Comparison of ENCODE assay signal across 8 cellular contexts in the genomic region with DNA sequence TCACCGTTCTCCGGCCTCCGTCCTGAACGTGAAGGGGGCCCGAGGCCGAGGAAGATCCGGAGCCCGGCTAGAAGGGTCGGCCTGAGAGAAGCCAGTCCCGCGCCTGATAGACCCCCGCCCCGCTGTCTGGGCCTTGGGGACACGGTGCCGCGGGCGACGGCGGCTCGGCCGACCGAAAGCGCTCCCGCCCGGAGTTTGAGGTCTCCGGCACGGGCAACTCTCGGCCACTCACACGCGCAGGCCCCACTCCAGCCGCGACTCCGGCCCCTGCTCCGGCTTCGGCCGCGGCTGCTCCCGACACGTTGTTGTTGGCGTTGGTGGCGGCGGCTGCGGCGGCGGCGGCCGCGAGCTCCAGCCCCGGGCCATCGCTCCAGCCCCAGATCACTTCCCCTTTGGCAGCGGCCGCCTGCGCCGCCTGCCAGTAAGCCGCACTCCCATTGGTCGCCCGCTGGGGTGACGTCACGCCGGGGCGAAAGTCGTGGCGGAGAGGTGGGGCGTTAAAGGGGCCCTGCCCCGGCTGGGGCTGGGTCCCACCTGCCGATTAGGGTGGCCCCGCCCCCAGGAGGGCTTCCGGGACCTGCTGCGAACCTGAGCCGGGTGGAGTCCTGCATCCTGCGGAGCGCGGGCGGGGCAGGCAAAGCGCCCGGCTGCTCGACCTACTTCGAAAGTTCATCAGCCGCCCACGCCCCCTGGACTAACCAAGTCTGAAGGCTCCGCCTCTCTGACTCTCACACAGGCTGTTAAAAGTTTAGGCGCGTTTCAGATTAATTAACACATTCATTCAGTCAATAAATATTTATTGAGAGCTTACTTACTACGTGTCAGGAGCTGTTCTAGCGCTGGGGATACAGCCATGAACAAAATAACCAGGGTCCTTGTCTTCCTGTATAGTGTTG. TPM values are rescaled to one million over a fixed set of nuclear protein-coding genes. Genes with fewer than 3 reads are reported as not detected.
DNase-seq lines count a peak whose midpoint lies in the region; ATAC-seq and TF ChIP-seq lines count a peak whose summit lies in the region.

Gene EFCAB14, minus strand, starts transcription at position 388 of the 896 bp plus-strand sequence. CDS start 1,027 bp downstream, outside the sequence.

- peak within 1 kb of the TSS; percentile 93 for H3K4me3 ChIP-seq in GM06990 (replicated peaks; ENCODE audit: low read depth, low read length)

- H3K36me3 ChIP-seq in GM06990 (ENCODE audit: control insufficient read depth, insufficient read depth, low read length): peaks cover 5% of the 10 kb centered on the region

- ATAC-seq in HG02588 (IDR thresholded peaks at IDR 0.05; ENCODE audit: unreplicated experiment) (peak; percentile 98), SK-N-SH treated with all-trans-retinoic acid at 6 μM for 48 hours (peak; percentile 97)
- peak; percentile 96 to 99 for ATAC-seq in activated naive CD4-positive, alpha-beta T cell treated with anti-CD3 and anti-CD28 coated beads, Interleukin-2, amount 50 U/mL, for 72 hours

- DNase-seq in GM06990 (ENCODE audit: extremely low read depth, insufficient read length) (peak; percentile 99), NCI-H1092 (lab: John Stamatoyannopoulos, UW) (peak; percentile 78), globus pallidus (ENCODE audit: low spot score) (peak; percentile 88), occipital lobe (lab: John Stamatoyannopoulos, UW) (peak; percentile 94)
- DNase-seq in activated naive CD4-positive, alpha-beta T cell treated with anti-CD3 and anti-CD28 coated beads, Interleukin-2, amount 50 U/mL, for 72 hours (ENCODE audit: low spot score in 2 of 2): peak; percentile 99

- no peak within 1 kb of the TSS for H3K27ac ChIP-seq in temporal lobe (ENCODE audit: low read depth, low read length)

- no peak for TF ChIP-seq CTCF in GM06990 (IDR thresholded peaks at IDR 0.05; ENCODE audit: insufficient read depth, low read length, poor library complexity, severe bottlenecking)

- H3K27ac Mint-ChIP-seq in activated naive CD4-positive, alpha-beta T cell treated with anti-CD3 and anti-CD28 coated beads, Interleukin-2, amount 50 U/mL, for 72 hours: peak within 1 kb of the TSS; percentile 85 to 99

- peaks cover 14 to 16% of the 10 kb centered on the region in 2 donors for H3K36me3 Mint-ChIP-seq in activated naive CD4-positive, alpha-beta T cell treated with anti-CD3 and anti-CD28 coated beads, Interleukin-2, amount 50 U/mL, for 72 hours

- H3K27me3 ChIP-seq in GM06990 (replicated peaks; ENCODE audit: control insufficient read depth, insufficient read depth, low read length): no peaks in the 10 kb centered on the region

- H3K9me3 Mint-ChIP-seq in activated naive CD4-positive, alpha-beta T cell treated with anti-CD3 and anti-CD28 coated beads, Interleukin-2, amount 50 U/mL, for 72 hours: no peaks in the 10 kb centered on the region

TF ChIP-seq in SK-N-SH treated with all-trans-retinoic acid at 6 μM for 48 hours, 23 proteins besides CTCF, POLR2A, EP300 and RAD21:
- TF ChIP-seq SNAI2 (CRISPR knock-in tag; IDR thresholded peaks at IDR 0.05) (no peak), CSDC2 (CRISPR knock-in tag; IDR thresholded peaks at IDR 0.05) (no peak), ZNF565 (CRISPR knock-in tag; conservative IDR thresholded peaks at IDR 0.05; ENCODE audit: low read depth) (no peak), GLIS3 (CRISPR knock-in tag; IDR thresholded peaks at IDR 0.05) (no peak), TSHZ2 (CRISPR knock-in tag; IDR thresholded peaks at IDR 0.05) (no peak), PPARA (CRISPR knock-in tag; IDR thresholded peaks at IDR 0.05; ENCODE audit: borderline replicate concordance) (no peak), BACH2 (CRISPR knock-in tag; IDR thresholded peaks at IDR 0.05; ENCODE audit: borderline replicate concordance) (no peak), TOX (CRISPR knock-in tag; IDR thresholded peaks at IDR 0.05; ENCODE audit: borderline replicate concordance) (no peak), ARNTL (CRISPR knock-in tag; IDR thresholded peaks at IDR 0.05; ENCODE audit: borderline replicate concordance, low read depth) (no peak), OSR1 (CRISPR knock-in tag; IDR thresholded peaks at IDR 0.05) (no peak), RARB (CRISPR knock-in tag; IDR thresholded peaks at IDR 0.05) (no peak), ZC3H10 (CRISPR knock-in tag; IDR thresholded peaks at IDR 0.05) (no peak), ZNF70 (CRISPR knock-in tag; IDR thresholded peaks at IDR 0.05) (no peak)
- TF ChIP-seq, protein P1, sequence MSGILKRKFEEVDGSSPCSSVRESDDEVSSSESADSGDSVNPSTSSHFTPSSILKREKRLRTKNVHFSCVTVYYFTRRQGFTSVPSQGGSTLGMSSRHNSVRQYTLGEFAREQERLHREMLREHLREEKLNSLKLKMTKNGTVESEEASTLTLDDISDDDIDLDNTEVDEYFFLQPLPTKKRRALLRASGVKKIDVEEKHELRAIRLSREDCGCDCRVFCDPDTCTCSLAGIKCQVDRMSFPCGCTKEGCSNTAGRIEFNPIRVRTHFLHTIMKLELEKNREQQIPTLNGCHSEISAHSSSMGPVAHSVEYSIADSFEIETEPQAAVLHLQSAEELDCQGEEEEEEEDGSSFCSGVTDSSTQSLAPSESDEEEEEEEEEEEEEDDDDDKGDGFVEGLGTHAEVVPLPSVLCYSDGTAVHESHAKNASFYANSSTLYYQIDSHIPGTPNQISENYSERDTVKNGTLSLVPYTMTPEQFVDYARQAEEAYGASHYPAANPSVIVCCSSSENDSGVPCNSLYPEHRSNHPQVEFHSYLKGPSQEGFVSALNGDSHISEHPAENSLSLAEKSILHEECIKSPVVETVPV (CRISPR knock-in tag; IDR thresholded peaks at IDR 0.05): no peak
- TF ChIP-seq, protein P2, sequence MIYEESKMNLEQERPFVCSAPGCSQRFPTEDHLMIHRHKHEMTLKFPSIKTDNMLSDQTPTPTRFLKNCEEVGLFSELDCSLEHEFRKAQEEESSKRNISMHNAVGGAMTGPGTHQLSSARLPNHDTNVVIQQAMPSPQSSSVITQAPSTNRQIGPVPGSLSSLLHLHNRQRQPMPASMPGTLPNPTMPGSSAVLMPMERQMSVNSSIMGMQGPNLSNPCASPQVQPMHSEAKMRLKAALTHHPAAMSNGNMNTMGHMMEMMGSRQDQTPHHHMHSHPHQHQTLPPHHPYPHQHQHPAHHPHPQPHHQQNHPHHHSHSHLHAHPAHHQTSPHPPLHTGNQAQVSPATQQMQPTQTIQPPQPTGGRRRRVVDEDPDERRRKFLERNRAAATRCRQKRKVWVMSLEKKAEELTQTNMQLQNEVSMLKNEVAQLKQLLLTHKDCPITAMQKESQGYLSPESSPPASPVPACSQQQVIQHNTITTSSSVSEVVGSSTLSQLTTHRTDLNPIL (CRISPR knock-in tag; IDR thresholded peaks at IDR 0.05; ENCODE audit: low read depth): no peak
- TF ChIP-seq, protein P3, sequence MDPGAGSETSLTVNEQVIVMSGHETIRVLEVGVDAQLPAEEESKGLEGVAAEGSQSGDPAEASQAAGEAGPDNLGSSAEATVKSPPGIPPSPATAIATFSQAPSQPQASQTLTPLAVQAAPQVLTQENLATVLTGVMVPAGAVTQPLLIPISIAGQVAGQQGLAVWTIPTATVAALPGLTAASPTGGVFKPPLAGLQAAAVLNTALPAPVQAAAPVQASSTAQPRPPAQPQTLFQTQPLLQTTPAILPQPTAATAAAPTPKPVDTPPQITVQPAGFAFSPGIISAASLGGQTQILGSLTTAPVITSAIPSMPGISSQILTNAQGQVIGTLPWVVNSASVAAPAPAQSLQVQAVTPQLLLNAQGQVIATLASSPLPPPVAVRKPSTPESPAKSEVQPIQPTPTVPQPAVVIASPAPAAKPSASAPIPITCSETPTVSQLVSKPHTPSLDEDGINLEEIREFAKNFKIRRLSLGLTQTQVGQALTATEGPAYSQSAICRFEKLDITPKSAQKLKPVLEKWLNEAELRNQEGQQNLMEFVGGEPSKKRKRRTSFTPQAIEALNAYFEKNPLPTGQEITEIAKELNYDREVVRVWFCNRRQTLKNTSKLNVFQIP (CRISPR knock-in tag; IDR thresholded peaks at IDR 0.05; ENCODE audit: borderline replicate concordance, low read depth): no peak

RNA-seq across cellular contexts. Expression of gene EFCAB14, which starts in this region (rescaled TPM):
- 10 to 100 TPM; 41.4 to 45.1 TPM for total RNA-seq in activated naive CD4-positive, alpha-beta T cell treated with anti-CD3 and anti-CD28 coated beads, Interleukin-2, amount 50 U/mL, for 72 hours
- total RNA-seq in occipital lobe (13.6 TPM), temporal lobe (20.9 TPM)
